27 cellular contexts compared by ENCODE assay signal in the genomic region with DNA sequence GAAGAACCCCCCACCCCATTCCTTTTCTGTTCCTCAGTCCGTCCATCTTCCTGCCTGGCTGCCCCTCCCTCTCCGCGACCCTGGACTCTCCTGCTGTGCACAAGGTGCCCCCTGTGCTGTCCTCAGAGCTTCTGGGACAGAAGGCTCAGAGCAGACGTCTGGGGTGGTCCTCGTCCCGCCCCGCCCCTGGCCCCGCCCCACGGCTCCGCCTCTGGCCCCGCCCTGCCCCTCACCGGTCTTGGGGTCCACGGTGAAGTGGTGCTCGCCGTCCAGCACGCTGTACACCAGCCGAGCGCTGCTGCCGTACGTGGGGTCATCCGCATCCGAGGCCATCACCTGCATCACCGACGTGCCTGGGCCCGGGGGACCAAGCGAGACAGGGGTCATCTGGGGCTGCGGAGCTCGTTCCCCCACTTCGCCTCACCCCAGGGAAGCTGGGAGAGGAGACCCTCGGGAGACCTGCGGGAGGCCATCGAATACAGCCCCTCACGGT.
"Had no signal": no experiment of that assay in that cellular context is flagged by ENCODE, and none has a peak within 500 bp of the region (broad histone marks: within the 10 kb centered on the region; RNA-seq: fewer than 3 reads in every experiment).

No MANE protein-coding gene starts in this region.

- H3K4me3 Mint-ChIP-seq: natural killer cell; nephron; stimulated activated effector memory CD8-positive, alpha-beta T cell treated with anti-CD3 and anti-CD28 coated beads, Interleukin-12 subunit alpha, Interleukin-12 subunit beta, amount 100 ng/mL, for 72 hours; stimulated activated naive CD8-positive, alpha-beta T cell treated with anti-CD3 and anti-CD28 coated beads, Interleukin-15, Interleukin-2, amounts not matched to agents 100 ng/mL and 50 ng/mL, for 24 hours had no signal

- H3K4me3 ChIP-seq: neural progenitor cell, ovary, psoas muscle, right lobe of liver, sigmoid colon, stomach, thoracic aorta, thyroid gland, tibial nerve, upper lobe of left lung, uterus had no signal

- FAIRE-seq: small intestine had no signal

- H3K9me3 Mint-ChIP-seq: natural killer cell; nephron; neural progenitor cell; stimulated activated effector memory CD8-positive, alpha-beta T cell treated with anti-CD3 and anti-CD28 coated beads, Interleukin-12 subunit alpha, Interleukin-12 subunit beta, amount 100 ng/mL, for 72 hours; stimulated activated naive B cell treated with anti-CD40 and anti-IgM and Interleukin-4, amounts not matched to agents 10 μg/mL and 1 μg/mL and 100 μg/mL, for 72 hours; stimulated activated naive CD8-positive, alpha-beta T cell treated with anti-CD3 and anti-CD28 coated beads, Interleukin-15, Interleukin-2, amounts not matched to agents 100 ng/mL and 50 ng/mL, for 24 hours had no signal

- H3K36me3 ChIP-seq: neural progenitor cell, ovary, right lobe of liver, sigmoid colon, stomach, thoracic aorta, thyroid gland, tibial nerve, upper lobe of left lung, uterus had no signal

- H3K27ac Mint-ChIP-seq: natural killer cell; nephron; neural progenitor cell; progenitor cell of endocrine pancreas; stimulated activated effector memory CD8-positive, alpha-beta T cell treated with anti-CD3 and anti-CD28 coated beads, Interleukin-12 subunit alpha, Interleukin-12 subunit beta, amount 100 ng/mL, for 72 hours; stimulated activated naive B cell treated with anti-CD40 and anti-IgM and Interleukin-4, amounts not matched to agents 10 μg/mL and 1 μg/mL and 100 μg/mL, for 72 hours; stimulated activated naive CD8-positive, alpha-beta T cell treated with anti-CD3 and anti-CD28 coated beads, Interleukin-15, Interleukin-2, amounts not matched to agents 100 ng/mL and 50 ng/mL, for 24 hours had no signal

- H3K9ac ChIP-seq: neural progenitor cell, parathyroid adenoma had no signal

- H3K4me1 ChIP-seq: right lobe of liver, thyroid gland, tibial nerve, upper lobe of left lung, uterus had no signal

- H3K79me2 ChIP-seq: parathyroid adenoma had no signal

- DNase-seq: natural killer cell; occipital lobe; ovary; right cardiac atrium; right lobe of liver; sigmoid colon; small intestine; stimulated activated CD4-positive, alpha-beta T cell treated with anti-CD3 and anti-CD28 coated beads, Interleukin-15, amount 100 ng/mL, for 24 hours; stimulated activated CD4-positive, alpha-beta T cell treated with anti-CD3 and anti-CD28 coated beads, Interleukin-2, amount 100 ng/mL, for 24 hours; stimulated activated CD4-positive, alpha-beta T cell treated with anti-CD3 and anti-CD28 coated beads, Interleukin-2, amount 100 ng/mL, for 48 hours; stimulated activated CD4-positive, alpha-beta T cell treated with anti-CD3 and anti-CD28 coated beads, Interleukin-4, amount 100 ng/mL, for 24 hours; stimulated activated naive B cell treated with anti-CD40 and anti-IgM and Interleukin-4, amounts not matched to agents 10 μg/mL and 1 μg/mL and 100 μg/mL, for 72 hours; stimulated activated naive CD4-positive, alpha-beta T cell treated with Interleukin-2 at 50 U/mL for 16 hours; stomach; thyroid gland; trophoblast cell; uterus had no signal

- H3K4me2 ChIP-seq: neural progenitor cell had no signal

- H3K9me3 ChIP-seq: ovary, psoas muscle, right lobe of liver, sigmoid colon, stomach, thoracic aorta, thyroid gland, tibial nerve, upper lobe of left lung, uterus had no signal

- H3K27ac ChIP-seq: neural progenitor cell, ovary, parathyroid adenoma, psoas muscle, right lobe of liver, sigmoid colon, stomach, thoracic aorta, thyroid gland, tibial nerve, upper lobe of left lung, uterus had no signal

- H3K4me1 Mint-ChIP-seq: natural killer cell; stimulated activated effector memory CD8-positive, alpha-beta T cell treated with anti-CD3 and anti-CD28 coated beads, Interleukin-12 subunit alpha, Interleukin-12 subunit beta, amount 100 ng/mL, for 72 hours; stimulated activated naive B cell treated with anti-CD40 and anti-IgM and Interleukin-4, amounts not matched to agents 10 μg/mL and 1 μg/mL and 100 μg/mL, for 72 hours had no signal

- H3K36me3 Mint-ChIP-seq: natural killer cell; neural progenitor cell; stimulated activated effector memory CD8-positive, alpha-beta T cell treated with anti-CD3 and anti-CD28 coated beads, Interleukin-12 subunit alpha, Interleukin-12 subunit beta, amount 100 ng/mL, for 72 hours; stimulated activated naive B cell treated with anti-CD40 and anti-IgM and Interleukin-4, amounts not matched to agents 10 μg/mL and 1 μg/mL and 100 μg/mL, for 72 hours had no signal

- H2AFZ ChIP-seq: neural progenitor cell, parathyroid adenoma had no signal

- ATAC-seq: natural killer cell; psoas muscle; right cardiac atrium; stimulated activated naive B cell treated with anti-CD40 and anti-IgM and Interleukin-4, amounts not matched to agents 10 μg/mL and 1 μg/mL and 100 μg/mL, for 72 hours had no signal

- H3K27me3 ChIP-seq: neural progenitor cell, ovary, right lobe of liver, thyroid gland had no signal
